ENCODE assay signal across 39 cellular contexts in the genomic region with DNA sequence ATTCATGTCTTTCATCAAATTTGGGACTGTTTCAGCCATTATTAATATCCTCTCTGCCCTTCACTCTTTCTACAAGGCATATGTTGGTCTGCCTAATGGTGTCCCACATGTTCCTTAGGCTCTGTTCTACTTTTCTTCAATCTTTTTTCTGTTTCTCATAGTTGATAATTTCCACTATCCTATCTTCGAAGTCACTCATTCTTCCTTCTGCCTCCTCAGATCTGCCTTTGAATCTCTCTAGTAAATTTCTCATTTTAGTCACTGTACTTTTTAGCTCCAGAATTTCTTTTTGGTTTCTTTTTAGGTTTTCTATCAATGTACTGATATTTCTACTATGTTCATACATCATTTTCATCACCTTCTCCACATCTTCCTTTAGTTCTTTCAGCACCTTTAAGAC.
"Had no signal": no experiment of that assay in that cellular context is flagged by ENCODE, and none has a peak within 500 bp of the region (broad histone marks: within the 10 kb centered on the region; RNA-seq: fewer than 3 reads in every experiment).

No MANE protein-coding gene starts in this region.

- H3K27ac ChIP-seq: adrenal gland, ascending aorta, body of pancreas, brain microvascular endothelial cell, breast epithelium, cardiac muscle cell had no signal

- H3K4me1 Mint-ChIP-seq: activated naive CD4-positive, alpha-beta T cell treated with anti-CD3 and anti-CD28 coated beads, Interleukin-2, amount 10 ng/mL, durations not matched to agents 7 days and 5 days; activated naive CD4-positive, alpha-beta T cell treated with anti-CD3 and anti-CD28 coated beads, Interleukin-2, amount 50 U/mL, for 24 hours; activated naive CD8-positive, alpha-beta T cell treated with anti-CD3 and anti-CD28 coated beads for 36 hours; activated naive CD8-positive, alpha-beta T cell treated with anti-CD3 and anti-CD28 coated beads, Interleukin-2, amount 10 ng/mL, durations not matched to agents 7 days and 5 days; activated naive CD8-positive, alpha-beta T cell treated with anti-CD3 and anti-CD28 coated beads, Interleukin-2, amount 50 U/mL, for 24 hours; activated T-helper 17 cell treated with anti-CD3 and anti-CD28 coated beads, Interleukin-2, amount 50 U/mL, for 72 hours; brain; central memory CD8-positive, alpha-beta T cell had no signal

- H3K9me3 ChIP-seq: adrenal gland, body of pancreas had no signal

- H3K27me3 ChIP-seq: adrenal gland, ascending aorta, body of pancreas, brain microvascular endothelial cell, breast epithelium had no signal

- H3K4me3 Mint-ChIP-seq: activated naive CD4-positive, alpha-beta T cell treated with anti-CD3 and anti-CD28 coated beads for 36 hours; activated naive CD4-positive, alpha-beta T cell treated with anti-CD3 and anti-CD28 coated beads, Interleukin-2, amount 10 ng/mL, durations not matched to agents 7 days and 5 days; activated naive CD4-positive, alpha-beta T cell treated with anti-CD3 and anti-CD28 coated beads, Interleukin-2, amount 50 U/mL, for 24 hours; activated naive CD8-positive, alpha-beta T cell; activated naive CD8-positive, alpha-beta T cell treated with anti-CD3 and anti-CD28 coated beads for 36 hours; activated naive CD8-positive, alpha-beta T cell treated with anti-CD3 and anti-CD28 coated beads, Interleukin-2, amount 10 ng/mL, durations not matched to agents 7 days and 5 days; activated naive CD8-positive, alpha-beta T cell treated with anti-CD3 and anti-CD28 coated beads, Interleukin-2, amount 50 U/mL, for 24 hours; activated T-cell treated with anti-CD3 and anti-CD28 coated beads, Interleukin-2, amount 50 U/mL, for 24 hours; activated T-cell treated with anti-CD3 and anti-CD28 coated beads, Interleukin-2, amount 50 U/mL, for 4 hours; activated T-helper 1 cell treated with anti-CD3 and anti-CD28 coated beads, Interleukin-12 subunit alpha, Interleukin-12 subunit beta, Interleukin-2, Interleukin-4 antibody, amounts not matched to agents 30 ng/mL and 10 ng/mL and 1 ng/mL, durations not matched to agents 14 hours and 24 hours and 36 hours; activated T-helper 17 cell treated with anti-CD3 and anti-CD28 coated beads, Interleukin-2, amount 50 U/mL, for 72 hours; brain; central memory CD8-positive, alpha-beta T cell had no signal

- H3K27ac Mint-ChIP-seq: activated naive CD4-positive, alpha-beta T cell treated with anti-CD3 and anti-CD28 coated beads for 36 hours; activated naive CD4-positive, alpha-beta T cell treated with anti-CD3 and anti-CD28 coated beads, Interleukin-2, amount 10 ng/mL, durations not matched to agents 7 days and 5 days; activated naive CD4-positive, alpha-beta T cell treated with anti-CD3 and anti-CD28 coated beads, Interleukin-2, amount 50 U/mL, for 24 hours; activated naive CD4-positive, alpha-beta T cell treated with anti-CD3 and anti-CD28 coated beads, Interleukin-2, amount 50 U/mL, for 72 hours; activated naive CD8-positive, alpha-beta T cell; activated naive CD8-positive, alpha-beta T cell treated with anti-CD3 and anti-CD28 coated beads for 36 hours; activated naive CD8-positive, alpha-beta T cell treated with anti-CD3 and anti-CD28 coated beads, Interleukin-2, amount 10 ng/mL, durations not matched to agents 7 days and 5 days; activated naive CD8-positive, alpha-beta T cell treated with anti-CD3 and anti-CD28 coated beads, Interleukin-2, amount 50 U/mL, for 24 hours; activated T-cell treated with anti-CD3 and anti-CD28 coated beads, Interleukin-2, amount 50 U/mL, for 24 hours; activated T-helper 1 cell treated with anti-CD3 and anti-CD28 coated beads, Interleukin-12 subunit alpha, Interleukin-12 subunit beta, Interleukin-2, Interleukin-4 antibody, amounts not matched to agents 30 ng/mL and 10 ng/mL and 1 ng/mL, durations not matched to agents 14 hours and 24 hours and 36 hours; activated T-helper 17 cell treated with anti-CD3 and anti-CD28 coated beads, Interleukin-2, amount 50 U/mL, for 72 hours; activated T-helper 2 cell treated with anti-CD3 and anti-CD28 coated beads, Interferon-gamma antibody, Interleukin-2, Interleukin-4, amounts not matched to agents 10 μg/mL and 5 μg/mL and 100 μg/mL, durations not matched to agents 14 hours and 24 hours and 36 hours; brain had no signal

- H3K36me3 Mint-ChIP-seq: activated naive CD4-positive, alpha-beta T cell treated with anti-CD3 and anti-CD28 coated beads, Interleukin-2, amount 10 ng/mL, durations not matched to agents 7 days and 5 days had no signal

- FAIRE-seq: astrocyte, bronchial epithelial cell, colon had no signal

- H3K36me3 ChIP-seq: adrenal gland, ascending aorta, brain microvascular endothelial cell, breast epithelium, cardiac muscle cell had no signal

- H3K4me3 ChIP-seq: adrenal gland, ascending aorta, body of pancreas, breast epithelium, cardiac muscle cell had no signal

- DNase-seq: activated effector memory CD4-positive, alpha-beta T cell treated with Interleukin-2 at 50 U/mL for 16 hours; activated gamma-delta T cell; activated gamma-delta T cell treated with Interleukin-2 at 50 U/mL for 16 hours; activated naive CD4-positive, alpha-beta T cell; activated naive CD4-positive, alpha-beta T cell treated with anti-CD3 and anti-CD28 coated beads for 36 hours; activated naive CD4-positive, alpha-beta T cell treated with anti-CD3 and anti-CD28 coated beads, Interleukin-2, amount 10 ng/mL, durations not matched to agents 7 days and 5 days; activated naive CD4-positive, alpha-beta T cell treated with anti-CD3 and anti-CD28 coated beads, Interleukin-2, amount 50 U/mL, for 16 hours; activated naive CD4-positive, alpha-beta T cell treated with Interleukin-2 at 50 U/mL for 16 hours; activated naive CD8-positive, alpha-beta T cell treated with anti-CD3 and anti-CD28 coated beads for 36 hours; activated naive CD8-positive, alpha-beta T cell treated with anti-CD3 and anti-CD28 coated beads, Interleukin-2, amount 10 ng/mL, durations not matched to agents 7 days and 5 days; activated naive CD8-positive, alpha-beta T cell treated with anti-CD3 and anti-CD28 coated beads, Interleukin-2, amount 50 U/mL, for 24 hours; activated T-cell treated with anti-CD3 and anti-CD28 coated beads, Interleukin-2, amount 50 U/mL, for 1 hour; activated T-cell treated with anti-CD3 and anti-CD28 coated beads, Interleukin-2, amount 50 U/mL, for 24 hours; activated T-cell treated with anti-CD3 and anti-CD28 coated beads, Interleukin-2, amount 50 U/mL, for 4 hours; activated T-cell treated with anti-CD3 and anti-CD28 coated beads, Interleukin-2, amount 50 U/mL, for 48 hours; adrenal gland; amniotic stem cell; amygdala; anterior cingulate cortex; aorta; body of pancreas; brain microvascular endothelial cell; caudate nucleus; central memory CD4-positive, alpha-beta T cell; cerebellar nuclear complex had no signal

- H3K4me1 ChIP-seq: adrenal gland, ascending aorta, body of pancreas, breast epithelium had no signal

- ATAC-seq: activated naive CD4-positive, alpha-beta T cell treated with anti-CD3 and anti-CD28 coated beads, Interleukin-2, amount 50 U/mL, for 72 hours; activated naive CD8-positive, alpha-beta T cell treated with anti-CD3 and anti-CD28 coated beads, Interleukin-2, amount 50 U/mL, for 24 hours; activated T-cell treated with anti-CD3 and anti-CD28 coated beads, Interleukin-2, amount 50 U/mL, for 4 hours; activated T-helper 17 cell treated with anti-CD3 and anti-CD28 coated beads, Interleukin-2, amount 50 U/mL, for 72 hours; body of pancreas had no signal
